1 cellular context compared by ENCODE assay signal in genomic region chr20:23178806-23179205, GRCh38.
TF ChIP-seq lines count a peak whose summit lies in the region.

No MANE protein-coding gene starts in this region.

TF ChIP-seq in liver, 16 proteins besides CTCF, POLR2A, EP300 and RAD21 (continued from another document):
- TF ChIP-seq, protein P1, sequence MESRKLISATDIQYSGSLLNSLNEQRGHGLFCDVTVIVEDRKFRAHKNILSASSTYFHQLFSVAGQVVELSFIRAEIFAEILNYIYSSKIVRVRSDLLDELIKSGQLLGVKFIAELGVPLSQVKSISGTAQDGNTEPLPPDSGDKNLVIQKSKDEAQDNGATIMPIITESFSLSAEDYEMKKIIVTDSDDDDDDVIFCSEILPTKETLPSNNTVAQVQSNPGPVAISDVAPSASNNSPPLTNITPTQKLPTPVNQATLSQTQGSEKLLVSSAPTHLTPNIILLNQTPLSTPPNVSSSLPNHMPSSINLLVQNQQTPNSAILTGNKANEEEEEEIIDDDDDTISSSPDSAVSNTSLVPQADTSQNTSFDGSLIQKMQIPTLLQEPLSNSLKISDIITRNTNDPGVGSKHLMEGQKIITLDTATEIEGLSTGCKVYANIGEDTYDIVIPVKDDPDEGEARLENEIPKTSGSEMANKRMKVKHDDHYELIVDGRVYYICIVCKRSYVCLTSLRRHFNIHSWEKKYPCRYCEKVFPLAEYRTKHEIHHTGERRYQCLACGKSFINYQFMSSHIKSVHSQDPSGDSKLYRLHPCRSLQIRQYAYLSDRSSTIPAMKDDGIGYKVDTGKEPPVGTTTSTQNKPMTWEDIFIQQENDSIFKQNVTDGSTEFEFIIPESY (IDR thresholded peaks at IDR 0.05), result no peak
- TF ChIP-seq, protein P2, sequence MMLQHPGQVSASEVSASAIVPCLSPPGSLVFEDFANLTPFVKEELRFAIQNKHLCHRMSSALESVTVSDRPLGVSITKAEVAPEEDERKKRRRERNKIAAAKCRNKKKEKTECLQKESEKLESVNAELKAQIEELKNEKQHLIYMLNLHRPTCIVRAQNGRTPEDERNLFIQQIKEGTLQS (IDR thresholded peaks at IDR 0.05), result no peak
- no peak for TF ChIP-seq YY1 (IDR thresholded peaks at IDR 0.05)
- no peak for TF ChIP-seq JUND (IDR thresholded peaks at IDR 0.05)
